8 cellular contexts compared by ENCODE assay signal in genomic region chr11:125165111-125165663, GRCh38. TPM values are rescaled to one million over a fixed set of nuclear protein-coding genes. Genes with fewer than 3 reads are reported as not detected.
DNase-seq lines count a peak whose midpoint lies in the region; ATAC-seq and TF ChIP-seq lines count a peak whose summit lies in the region.

No MANE protein-coding gene starts in this region.

- TF ChIP-seq CTCF in parathyroid adenoma (IDR thresholded peaks at IDR 0.05) = no peak

- H3K4me2 ChIP-seq in parathyroid adenoma (ENCODE audit: low read length) = peak overlapping the region; percentile 72

- H3K27me3 Mint-ChIP-seq in activated T-helper 1 cell treated with anti-CD3 and anti-CD28 coated beads, Interleukin-12 subunit alpha, Interleukin-12 subunit beta, Interleukin-2, Interleukin-4 antibody, amounts not matched to agents 30 ng/mL and 10 ng/mL and 1 ng/mL, durations not matched to agents 14 hours and 24 hours and 36 hours (ENCODE audit: insufficient read depth) = peaks cover 69% of the 10 kb centered on the region

- H3K4me3 ChIP-seq in parathyroid adenoma (ENCODE audit: low read depth, low read length) = peak overlapping the region; percentile 50

- peak overlapping the region; percentile 72 for H3K4me3 Mint-ChIP-seq in activated T-helper 1 cell treated with anti-CD3 and anti-CD28 coated beads, Interleukin-12 subunit alpha, Interleukin-12 subunit beta, Interleukin-2, Interleukin-4 antibody, amounts not matched to agents 30 ng/mL and 10 ng/mL and 1 ng/mL, durations not matched to agents 14 hours and 24 hours and 36 hours

- H3K9me3 Mint-ChIP-seq in activated T-helper 1 cell treated with anti-CD3 and anti-CD28 coated beads, Interleukin-12 subunit alpha, Interleukin-12 subunit beta, Interleukin-2, Interleukin-4 antibody, amounts not matched to agents 30 ng/mL and 10 ng/mL and 1 ng/mL, durations not matched to agents 14 hours and 24 hours and 36 hours = no peaks in the 10 kb centered on the region

- no peaks in the 10 kb centered on the region for H3K9me3 ChIP-seq in parathyroid adenoma (ENCODE audit: control insufficient read depth, low read length)

- H3K27ac ChIP-seq in parathyroid adenoma = no peak overlapping the region

- H3K36me3 ChIP-seq in parathyroid adenoma (ENCODE audit: control insufficient read depth, insufficient read depth, low read length) = no peaks in the 10 kb centered on the region

- ATAC-seq in HG03159 (IDR thresholded peaks at IDR 0.05; ENCODE audit: unreplicated experiment) = peak; percentile 17
- ATAC-seq in Right ventricle myocardium superior (ENCODE audit: poor library complexity) = peak; percentile 24
- no peak for ATAC-seq in HG03457 (IDR thresholded peaks at IDR 0.05; ENCODE audit: unreplicated experiment)

- intact Hi-C loops in activated T-helper 1 cell treated with anti-CD3 and anti-CD28 coated beads, Interleukin-12 subunit alpha, Interleukin-12 subunit beta, Interleukin-2, Interleukin-4 antibody, amounts not matched to agents 30 ng/mL and 10 ng/mL and 1 ng/mL, durations not matched to agents 14 hours and 24 hours and 36 hours (cut with micrococcal nuclease) = loop anchor here (5.0 to 10.0 kb wide), 3 partner anchors 240 to 323 kb away; partner anchors contain the start of gene ROBO3
- intact Hi-C loops in Right ventricle myocardium superior (cut with DNase I) = loop anchor here (2.0 to 10.0 kb wide), 2 partner anchors 184 to 240 kb away; no protein-coding TSS in a partner anchor

- H2AFZ ChIP-seq in parathyroid adenoma = peak overlapping the region; percentile 73

- no peaks in the 10 kb centered on the region for H3K27me3 ChIP-seq in parathyroid adenoma (ENCODE audit: control insufficient read depth, insufficient read depth, low read length)

- peaks cover 16% of the 10 kb centered on the region for H3K4me1 Mint-ChIP-seq in activated T-helper 1 cell treated with anti-CD3 and anti-CD28 coated beads, Interleukin-12 subunit alpha, Interleukin-12 subunit beta, Interleukin-2, Interleukin-4 antibody, amounts not matched to agents 30 ng/mL and 10 ng/mL and 1 ng/mL, durations not matched to agents 14 hours and 24 hours and 36 hours (ENCODE audit: low read depth)

- no peaks in the 10 kb centered on the region for H3K36me3 Mint-ChIP-seq in activated T-helper 1 cell treated with anti-CD3 and anti-CD28 coated beads, Interleukin-12 subunit alpha, Interleukin-12 subunit beta, Interleukin-2, Interleukin-4 antibody, amounts not matched to agents 30 ng/mL and 10 ng/mL and 1 ng/mL, durations not matched to agents 14 hours and 24 hours and 36 hours (ENCODE audit: low read depth)

- DNase-seq in ELR (ENCODE audit: low read depth) (peak; percentile 43), Right ventricle myocardium superior (peak; percentile 57), OCI-M1 (lab: John Stamatoyannopoulos, UW) (no peak), GDM1 (lab: John Stamatoyannopoulos, UW) (no peak)
- DNase-seq in activated T-helper 1 cell treated with anti-CD3 and anti-CD28 coated beads, Interleukin-12 subunit alpha, Interleukin-12 subunit beta, Interleukin-2, Interleukin-4 antibody, amounts not matched to agents 30 ng/mL and 10 ng/mL and 1 ng/mL, durations not matched to agents 14 hours and 24 hours and 36 hours (ENCODE audit: low spot score) = no peak

- no peaks in the 10 kb centered on the region for H3K79me2 ChIP-seq in parathyroid adenoma

- H3K27ac Mint-ChIP-seq in activated T-helper 1 cell treated with anti-CD3 and anti-CD28 coated beads, Interleukin-12 subunit alpha, Interleukin-12 subunit beta, Interleukin-2, Interleukin-4 antibody, amounts not matched to agents 30 ng/mL and 10 ng/mL and 1 ng/mL, durations not matched to agents 14 hours and 24 hours and 36 hours = no peak overlapping the region

- H3K4me1 ChIP-seq in parathyroid adenoma = no peaks in the 10 kb centered on the region

- no peak overlapping the region for H3K9ac ChIP-seq in parathyroid adenoma

RNA-seq across cellular contexts. Expression of gene PKNOX2, which starts 0.6 kb away (rescaled TPM):
- total RNA-seq in activated T-helper 1 cell treated with anti-CD3 and anti-CD28 coated beads, Interleukin-12 subunit alpha, Interleukin-12 subunit beta, Interleukin-2, Interleukin-4 antibody, amounts not matched to agents 30 ng/mL and 10 ng/mL and 1 ng/mL, durations not matched to agents 14 hours and 24 hours and 36 hours = not detected in 2 replicates
- 5.8 TPM for total RNA-seq in Right ventricle myocardium superior

RNA-seq across cellular contexts. Expression of gene TMEM218, which starts 53.8 kb away (rescaled TPM):
- 14.6 and 18.0 TPM in 2 replicates for total RNA-seq in activated T-helper 1 cell treated with anti-CD3 and anti-CD28 coated beads, Interleukin-12 subunit alpha, Interleukin-12 subunit beta, Interleukin-2, Interleukin-4 antibody, amounts not matched to agents 30 ng/mL and 10 ng/mL and 1 ng/mL, durations not matched to agents 14 hours and 24 hours and 36 hours
- total RNA-seq in Right ventricle myocardium superior = 6.7 TPM

Comparison
In these comparisons a context has a peak if more than half of its experiments do, and no peak if none do; other contexts are left out.
1. DNase-seq: peak in ELR (single experiment) and Right ventricle myocardium superior (single experiment); none in activated T-helper 1 cell treated with anti-CD3 and anti-CD28 coated beads, Interleukin-12 subunit alpha, Interleukin-12 subunit beta, Interleukin-2, Interleukin-4 antibody, amounts not matched to agents 30 ng/mL and 10 ng/mL and 1 ng/mL, durations not matched to agents 14 hours and 24 hours and 36 hours (single experiment), OCI-M1 (single experiment) and GDM1 (single experiment).